In genomic region chr2:134225173-134225572, GRCh38 we compare ENCODE assay signal across 24 cellular contexts. TPM values are rescaled to one million over a fixed set of nuclear protein-coding genes. Genes with fewer than 3 reads are reported as not detected.
DNase-seq lines count a peak whose midpoint lies in the region; ATAC-seq and TF ChIP-seq lines count a peak whose summit lies in the region.
"Had no signal": no experiment of that assay in that cellular context is flagged by ENCODE, and none has a peak within 500 bp of the region (broad histone marks: within the 10 kb centered on the region; RNA-seq: fewer than 3 reads in every experiment).

No MANE protein-coding gene starts in this region.

- BruUV-seq in mammary epithelial cell (replicated peaks; lab: Mats Ljungman, UMichigan): no TSS peak
- no TSS peak for BruUV-seq in MCF 10A (replicated peaks; lab: Mats Ljungman, UMichigan)

- H3K4me3 Mint-ChIP-seq in MCF 10A (ENCODE audit: unreplicated experiment): no peak overlapping the region
- H3K4me3 Mint-ChIP-seq in activated CD4-positive, alpha-beta T cell treated with anti-CD3 and anti-CD28 coated beads, Interleukin-2, amount 10 ng/mL, durations not matched to agents 24 days and 14 days: no peak overlapping the region

- H3K27ac Mint-ChIP-seq in MCF 10A (ENCODE audit: low read depth, unreplicated experiment): no peak overlapping the region
- no peak overlapping the region for H3K27ac Mint-ChIP-seq in activated CD4-positive, alpha-beta T cell treated with anti-CD3 and anti-CD28 coated beads, Interleukin-2, amount 10 ng/mL, durations not matched to agents 24 days and 14 days
- H3K27ac Mint-ChIP-seq: CD4-positive, CD25-positive, alpha-beta regulatory T cell had no signal

- 100% methylated on average over 2 of the region's 2 CpGs for WGBS in mammary epithelial cell (ENCODE audit: low coverage, missing lambda C conversion rate)

- POLR2A ChIA-PET in MCF 10A (lab: Yijun Ruan, JAX): interaction anchor here (0.5 to 0.6 kb wide), 2 partner anchors 10 to 168 kb away, joined by 3 read pairs; no protein-coding TSS in a partner anchor

- DNase-seq in mammary epithelial cell (peak; percentile 37), MCF 10A (ENCODE audit: unreplicated experiment) (no peak), RWPE2 (ENCODE audit: low spot score) (no peak), epithelial cell of esophagus (ENCODE audit: low read depth) (peak; percentile 40), UCSD-AML1 (lab: John Stamatoyannopoulos, UW; ENCODE audit: unreplicated experiment) (no peak), DMS114 treated with DMSO at 0.1 percent for 48 hours (lab: John Stamatoyannopoulos, UW; ENCODE audit: unreplicated experiment) (no peak)
- DNase-seq in activated CD4-positive, alpha-beta T cell treated with anti-CD3 and anti-CD28 coated beads, Interleukin-2, amount 10 ng/mL, durations not matched to agents 24 days and 14 days: no peak
- DNase-seq: CD4-positive, CD25-positive, alpha-beta regulatory T cell; GF-D8; GOT3; KBM-7; MM.1S; NCI-H1048; NCI-H1694; NCI-H446 treated with DMSO at 0.1 percent for 48 hours; NCI-H526; NCI-H82; NK-92 treated with Interleukin-12 subunit alpha and Interleukin-12 subunit beta, amount 100 ng/mL, for 24 hours; PC-9; RPMI8226; SHP77 had no signal

- H3K4me3 ChIP-seq in mammary epithelial cell (replicated peaks in 1 of 3; ENCODE audit: insufficient read depth in 1 of 3, low read depth in 2 of 3, low read length in 3 of 3): no peak overlapping the region
- no peak overlapping the region for H3K4me3 ChIP-seq in RWPE2 (ENCODE audit: severe bottlenecking)
- no peak overlapping the region for H3K4me3 ChIP-seq in epithelial cell of esophagus (ENCODE audit: low read length)
- H3K4me3 ChIP-seq: BLaER1, PC-9 had no signal

- in situ Hi-C loops in mammary epithelial cell (cut with MboI; ENCODE audit: low sequenced_read_pairs in 2 of 2): loop anchor here in 1 of 2 donors (25.0 kb wide), 2 partner anchors 187 to 338 kb away; no protein-coding TSS in a partner anchor

- peaks cover 33% of the 10 kb centered on the region for H3K79me2 ChIP-seq in mammary epithelial cell (ENCODE audit: insufficient read depth, low read length)

- dilution Hi-C loops in mammary epithelial cell (cut with HindIII; ENCODE audit: low sequenced_read_pairs): no loop called here

- H3K27ac ChIP-seq in mammary epithelial cell (ENCODE audit: insufficient read depth, low read depth, low read length) (no peak overlapping the region), RWPE2 (ENCODE audit: poor library complexity, severe bottlenecking) (no peak overlapping the region)
- H3K27ac ChIP-seq: BLaER1, PC-9 had no signal

- H3K36me3 Mint-ChIP-seq in MCF 10A (ENCODE audit: insufficient read depth, unreplicated experiment): peaks cover 6% of the 10 kb centered on the region
- H3K36me3 Mint-ChIP-seq in activated CD4-positive, alpha-beta T cell treated with anti-CD3 and anti-CD28 coated beads, Interleukin-2, amount 10 ng/mL, durations not matched to agents 24 days and 14 days (ENCODE audit: low read depth): peaks cover 14% of the 10 kb centered on the region

- H2AFZ ChIP-seq in mammary epithelial cell (ENCODE audit: low read depth, low read length): no peak overlapping the region
- H2AFZ ChIP-seq: PC-9 had no signal

- H3K36me3 ChIP-seq in mammary epithelial cell (ENCODE audit: insufficient read depth, low read length) (no peaks in the 10 kb centered on the region), RWPE2 (ENCODE audit: low read depth) (no peaks in the 10 kb centered on the region)

- TF ChIP-seq CTCF in mammary epithelial cell (conservative IDR thresholded peaks at IDR 0.05 in 1 of 2, IDR thresholded peaks at IDR 0.05 in 1 of 2; ENCODE audit: extremely low read depth in 1 of 2, insufficient read depth in 1 of 2, low read depth in 1 of 2, low read length in 2 of 2): no peak
- no peak for TF ChIP-seq CTCF in MCF 10A (IDR thresholded peaks at IDR 0.05; ENCODE audit: unreplicated experiment)
- TF ChIP-seq CTCF in RWPE2 (IDR thresholded peaks at IDR 0.05; ENCODE audit: poor library complexity, severe bottlenecking): no peak
- TF ChIP-seq CTCF in epithelial cell of esophagus (IDR thresholded peaks at IDR 0.05; ENCODE audit: insufficient read depth, low read depth, low read length, missing control alignments): no peak

- H3K4me1 Mint-ChIP-seq in MCF 10A (ENCODE audit: insufficient read depth, unreplicated experiment): no peaks in the 10 kb centered on the region
- peaks cover 9% of the 10 kb centered on the region for H3K4me1 Mint-ChIP-seq in activated CD4-positive, alpha-beta T cell treated with anti-CD3 and anti-CD28 coated beads, Interleukin-2, amount 10 ng/mL, durations not matched to agents 24 days and 14 days

- no peaks in the 10 kb centered on the region for H4K20me1 ChIP-seq in mammary epithelial cell (ENCODE audit: insufficient read depth, low read length)

- H3K9me3 Mint-ChIP-seq in MCF 10A (ENCODE audit: unreplicated experiment): peaks cover 16% of the 10 kb centered on the region
- H3K9me3 Mint-ChIP-seq in activated CD4-positive, alpha-beta T cell treated with anti-CD3 and anti-CD28 coated beads, Interleukin-2, amount 10 ng/mL, durations not matched to agents 24 days and 14 days: peaks cover 13% of the 10 kb centered on the region

- peaks cover 4% of the 10 kb centered on the region for H3K9me3 ChIP-seq in mammary epithelial cell (replicated peaks; ENCODE audit: insufficient read depth, low read length)
- H3K9me3 ChIP-seq in RWPE2 (ENCODE audit: severe bottlenecking): no peaks in the 10 kb centered on the region

- H3K4me2 ChIP-seq in mammary epithelial cell (ENCODE audit: insufficient read depth, low read depth, low read length): no peak overlapping the region
- H3K4me2 ChIP-seq: BLaER1, PC-9 had no signal

- CTCF ChIA-PET in mammary epithelial cell (lab: Charles Lee; ENCODE audit: low non-redundant PET): no interaction called here
- CTCF ChIA-PET in MCF 10A (lab: Yijun Ruan, JAX): interaction anchor here (1.5 kb wide), 1 partner anchor 106 kb away, joined by 6 read pairs; no protein-coding TSS in a partner anchor

- ATAC-seq in RWPE2 (ENCODE audit: low read depth): 0 out of 3 replicates have a peak, but pooled peaks have one; percentile 25
- ATAC-seq: HCT116, HepG2 had no signal

- H3K4me1 ChIP-seq in mammary epithelial cell (ENCODE audit: insufficient read depth, low read length) (no peaks in the 10 kb centered on the region), RWPE2 (ENCODE audit: insufficient read depth, poor library complexity, severe bottlenecking) (no peaks in the 10 kb centered on the region)

- H3K27me3 Mint-ChIP-seq in MCF 10A (ENCODE audit: insufficient read depth, unreplicated experiment): no peaks in the 10 kb centered on the region
- no peaks in the 10 kb centered on the region for H3K27me3 Mint-ChIP-seq in activated CD4-positive, alpha-beta T cell treated with anti-CD3 and anti-CD28 coated beads, Interleukin-2, amount 10 ng/mL, durations not matched to agents 24 days and 14 days
- H3K27me3 Mint-ChIP-seq: CD4-positive, CD25-positive, alpha-beta regulatory T cell had no signal

- no peak overlapping the region for H3K9ac ChIP-seq in mammary epithelial cell (ENCODE audit: insufficient read depth, low read length)
- H3K9ac ChIP-seq: BLaER1 had no signal

- intact Hi-C loops in mammary epithelial cell (cut with micrococcal nuclease): no loop called here
- intact Hi-C loops in MCF 10A (cut with micrococcal nuclease): no loop called here
- intact Hi-C loops in activated CD4-positive, alpha-beta T cell treated with anti-CD3 and anti-CD28 coated beads, Interleukin-2, amount 10 ng/mL, durations not matched to agents 24 days and 14 days (cut with micrococcal nuclease): no loop called here

- H3K27me3 ChIP-seq in mammary epithelial cell (ENCODE audit: insufficient read depth, low read length): no peaks in the 10 kb centered on the region
- no peaks in the 10 kb centered on the region for H3K27me3 ChIP-seq in RWPE2 (ENCODE audit: insufficient read depth, poor library complexity, severe bottlenecking)
- H3K27me3 ChIP-seq: BLaER1 had no signal

RNA-seq across cellular contexts. Expression of gene MGAT5, which starts 28.7 kb away (rescaled TPM):
- total RNA-seq in mammary epithelial cell: 10 to 100 TPM; 43.3 to 63.2 TPM
- polyA plus RNA-seq in mammary epithelial cell: 22.9 TPM
- polyA minus RNA-seq in mammary epithelial cell: 68.7 TPM
- total RNA-seq in MCF 10A (2022): 22.2 and 32.3 TPM in 2 replicates
- 23.7 and 25.7 TPM in 2 replicates for total RNA-seq in activated CD4-positive, alpha-beta T cell treated with anti-CD3 and anti-CD28 coated beads, Interleukin-2, amount 10 ng/mL, durations not matched to agents 24 days and 14 days

Comparison
In these comparisons a context has a peak if more than half of its experiments do, and no peak if none do; other contexts are left out.
1. DNase-seq: peak in mammary epithelial cell (single experiment) and epithelial cell of esophagus (single experiment); none in MCF 10A (single experiment), RWPE2 (single experiment), activated CD4-positive, alpha-beta T cell treated with anti-CD3 and anti-CD28 coated beads, Interleukin-2, amount 10 ng/mL, durations not matched to agents 24 days and 14 days (single experiment), UCSD-AML1 (single experiment) and DMS114 treated with DMSO at 0.1 percent for 48 hours (single experiment).